Comparison of ENCODE assay signal across 20 cellular contexts in genomic region chrX:69123481-69123880, GRCh38. TPM values are rescaled to one million over a fixed set of nuclear protein-coding genes. Genes with fewer than 3 reads are reported as not detected.
A peak's percentile ranks its signal among the peaks of the same experiment; 100 is the strongest.
DNase-seq lines count a peak whose midpoint lies in the region; ATAC-seq, FAIRE-seq and TF ChIP-seq lines count a peak whose summit lies in the region.
"Had no signal": no experiment of that assay in that cellular context is flagged by ENCODE, and none has a peak within 500 bp of the region (broad histone marks: within the 10 kb centered on the region; RNA-seq: fewer than 3 reads in every experiment).

No MANE protein-coding gene starts in this region.

- H3K4me1 Mint-ChIP-seq in astrocyte (ENCODE audit: low read depth, unreplicated experiment) = peaks cover 5% of the 10 kb centered on the region
- H3K4me1 Mint-ChIP-seq: CD14-positive monocyte had no signal

- CTCF ChIA-PET in AG04450 (lab: Charles Lee) = interaction anchor here (0.9 to 1.3 kb wide), 3 partner anchors 10 to 295 kb away, joined by 3 read pairs; no protein-coding TSS in a partner anchor

- H3K4me1 ChIP-seq in astrocyte (ENCODE audit: insufficient read depth, low read length) (peaks cover 5% of the 10 kb centered on the region), mesendoderm (ENCODE audit: control insufficient read depth, low read depth, low read length) (no peaks in the 10 kb centered on the region), smooth muscle cell (ENCODE audit: low read depth) (no peaks in the 10 kb centered on the region)

- no peaks in the 10 kb centered on the region for H3K9me3 ChIP-seq in AG04450 (ENCODE audit: control insufficient read depth, insufficient read depth, low read length)
- H3K9me3 ChIP-seq in astrocyte (ENCODE audit: insufficient read depth, low read depth, low read length) = no peaks in the 10 kb centered on the region
- no peaks in the 10 kb centered on the region for H3K9me3 ChIP-seq in smooth muscle cell (replicated peaks; ENCODE audit: low read depth)

- no peak overlapping the region for H2AK5ac ChIP-seq in mesendoderm (ENCODE audit: low read length)

- no peak overlapping the region for H2BK15ac ChIP-seq in mesendoderm (replicated peaks; ENCODE audit: low read depth)

- H3K79me2 ChIP-seq in astrocyte (ENCODE audit: insufficient read depth, low read length) (no peaks in the 10 kb centered on the region), mesendoderm (ENCODE audit: control insufficient read depth, insufficient read depth, low read length) (no peaks in the 10 kb centered on the region), smooth muscle cell (ENCODE audit: low read depth) (no peaks in the 10 kb centered on the region)

- no peak overlapping the region for H4K5ac ChIP-seq in mesendoderm (ENCODE audit: low read length)

- no peak for TF ChIP-seq CTCF in AG04450 (IDR thresholded peaks at IDR 0.05; ENCODE audit: low read depth, low read length)
- TF ChIP-seq CTCF in astrocyte (IDR thresholded peaks at IDR 0.05; ENCODE audit: insufficient read depth, low read depth, low read length) = no peak
- no peak for TF ChIP-seq CTCF in smooth muscle cell (IDR thresholded peaks at IDR 0.05; ENCODE audit: borderline replicate concordance, insufficient read depth, poor library complexity, severe bottlenecking)

- ATAC-seq in GM21723 (IDR thresholded peaks at IDR 0.05; ENCODE audit: unreplicated experiment) = no peak
- ATAC-seq: CD8-positive, alpha-beta T cell; HepG2 had no signal

- H3K36me3 Mint-ChIP-seq in astrocyte (ENCODE audit: low read depth, unreplicated experiment) = no peaks in the 10 kb centered on the region
- H3K36me3 Mint-ChIP-seq: CD14-positive monocyte; CD8-positive, alpha-beta T cell had no signal

- H3K27ac ChIP-seq in AG04450 (ENCODE audit: low read depth, low read length) (peak overlapping the region; percentile 39), astrocyte (ENCODE audit: low read depth, low read length) (peak overlapping the region; percentile 33), mesendoderm (ENCODE audit: low read depth, low read length) (no peak overlapping the region), smooth muscle cell (ENCODE audit: low read depth) (no peak overlapping the region)

- no peak overlapping the region for H3K4me3 ChIP-seq in AG04450 (ENCODE audit: low read depth, low read length)
- no peak overlapping the region for H3K4me3 ChIP-seq in astrocyte (ENCODE audit: insufficient read depth, low read depth, low read length)
- no peak overlapping the region for H3K4me3 ChIP-seq in mesendoderm (ENCODE audit: low read length)
- no peak overlapping the region for H3K4me3 ChIP-seq in smooth muscle cell

- no peaks in the 10 kb centered on the region for H3K9me3 Mint-ChIP-seq in astrocyte (ENCODE audit: unreplicated experiment)
- H3K9me3 Mint-ChIP-seq: CD14-positive monocyte; CD8-positive, alpha-beta T cell; HFFc6 had no signal

- POLR2A ChIA-PET in AG04450 (lab: Yijun Ruan, JAX) = interaction anchor here (1.1 kb wide), 1 partner anchor 14 kb away, joined by 3 read pairs; no protein-coding TSS in a partner anchor

- H3K9ac ChIP-seq in astrocyte (ENCODE audit: low read length) (no peak overlapping the region), mesendoderm (ENCODE audit: low read length) (no peak overlapping the region), smooth muscle cell (ENCODE audit: low read depth) (no peak overlapping the region)

- H3K4me3 Mint-ChIP-seq in astrocyte (ENCODE audit: unreplicated experiment) = no peak overlapping the region
- H3K4me3 Mint-ChIP-seq: CD14-positive monocyte; CD8-positive, alpha-beta T cell; HFFc6 had no signal

- H3K27me3 ChIP-seq in AG04450 (ENCODE audit: control insufficient read depth, insufficient read depth, low read length) (no peaks in the 10 kb centered on the region), astrocyte (ENCODE audit: insufficient read depth, low read length) (no peaks in the 10 kb centered on the region), mesendoderm (ENCODE audit: insufficient read depth, low read length, poor library complexity) (no peaks in the 10 kb centered on the region), smooth muscle cell (ENCODE audit: low read depth) (no peaks in the 10 kb centered on the region)

- FAIRE-seq in astrocyte (lab: Jason Lieb, UNC) = no peak
- no peak for FAIRE-seq in frontal cortex (lab: Jason Lieb, UNC)
- FAIRE-seq: A204.1, D721Med, G401.6, GM12891, HepG2, HTR-8/SVneo had no signal

- no peak overlapping the region for H2BK120ac ChIP-seq in mesendoderm (ENCODE audit: low read depth, low read length)

- H4K20me1 ChIP-seq in astrocyte (ENCODE audit: insufficient read depth, low read length) (no peaks in the 10 kb centered on the region), smooth muscle cell (ENCODE audit: low read depth) (no peaks in the 10 kb centered on the region)

- H3K79me1 ChIP-seq in mesendoderm (ENCODE audit: low read length) = no peaks in the 10 kb centered on the region

- H4K8ac ChIP-seq in mesendoderm (ENCODE audit: low read depth, low read length) = no peak overlapping the region

- no peak overlapping the region for H3K4ac ChIP-seq in mesendoderm (ENCODE audit: low read depth, low read length)

- no peak overlapping the region for H3K18ac ChIP-seq in mesendoderm (ENCODE audit: low read length)

- no peaks in the 10 kb centered on the region for H3F3A ChIP-seq in smooth muscle cell (ENCODE audit: low read depth)

- H3K56ac ChIP-seq in mesendoderm (ENCODE audit: low read length) = peak overlapping the region; percentile 15

- WGBS in mesendoderm (ENCODE audit: extremely low coverage, insufficient coverage, low lambda C conversion rate) = no CpG with 5 or more reads among the region's 8 CpGs
- 88% methylated on average over 8 of the region's 8 CpGs for WGBS in smooth muscle cell (ENCODE audit: low lambda C conversion rate)

- H3K27ac Mint-ChIP-seq in astrocyte (ENCODE audit: unreplicated experiment) = no peak overlapping the region
- H3K27ac Mint-ChIP-seq: CD14-positive monocyte; CD8-positive, alpha-beta T cell had no signal

- H3K23ac ChIP-seq in mesendoderm (ENCODE audit: low read length) = no peak overlapping the region

- H3K4me2 ChIP-seq in astrocyte (ENCODE audit: low read length) = peak overlapping the region; percentile 67
- no peak overlapping the region for H3K4me2 ChIP-seq in mesendoderm (ENCODE audit: low read length)
- peak overlapping the region; percentile 28 for H3K4me2 ChIP-seq in smooth muscle cell

- peaks cover 7% of the 10 kb centered on the region for H3K27me3 Mint-ChIP-seq in astrocyte (ENCODE audit: low read depth, unreplicated experiment)

- DNase-seq in AG04450 (ENCODE audit: low read depth, low spot score) (no peak), astrocyte (ENCODE audit: low read depth) (no peak), mesendoderm (no peak), smooth muscle cell (lab: John Stamatoyannopoulos, UW; ENCODE audit: unreplicated experiment) (no peak), frontal cortex (ENCODE audit: low spot score in 2 of 2) (no peak)
- no peak for DNase-seq in activated CD4-positive, alpha-beta T cell treated with anti-CD3 and anti-CD28 coated beads, Interleukin-2, amount 50 U/mL, for 1 hour
- DNase-seq: CD8-positive, alpha-beta T cell; COR-L47; DMS153; DMS79 treated with DMSO at 0.1 percent for 48 hours; HCEC 1CT had no signal

- H2AFZ ChIP-seq in astrocyte (ENCODE audit: low read depth, low read length) = peak overlapping the region; percentile 41
- no peak overlapping the region for H2AFZ ChIP-seq in smooth muscle cell (ENCODE audit: low read depth)

- H3K36me3 ChIP-seq in astrocyte (ENCODE audit: insufficient read depth, low read length) (no peaks in the 10 kb centered on the region), mesendoderm (ENCODE audit: control insufficient read depth, insufficient read depth, low read length) (no peaks in the 10 kb centered on the region), smooth muscle cell (ENCODE audit: low read depth) (no peaks in the 10 kb centered on the region)

- no peak overlapping the region for H2BK5ac ChIP-seq in mesendoderm (ENCODE audit: low read length)

RNA-seq across cellular contexts. Expression of gene PJA1, which starts 41.8 kb away (rescaled TPM):
- polyA plus RNA-seq in AG04450 (2011; rRNA removed) (25.7 and 30.7 TPM in 2 replicates), smooth muscle cell (47.5 and 53.4 TPM in 2 replicates)
- polyA minus RNA-seq in AG04450 (2011; rRNA and poly(A)+ RNA removed) = 29.3 and 32.8 TPM in 2 replicates
- total RNA-seq in astrocyte (26.9 and 28.9 TPM in 2 replicates), smooth muscle cell (30.6 and 59.1 TPM in 2 replicates), frontal cortex (146 TPM)
- polyA plus RNA-seq in mesendoderm (2013, experiment 1 of 2) = 40.2 TPM
- polyA plus RNA-seq in mesendoderm (2013, experiment 2 of 2) = 43.1 TPM

Comparison
In these comparisons a context has a peak if more than half of its experiments do, and no peak if none do; other contexts are left out.
1. H3K27ac ChIP-seq: peak in AG04450 (single experiment) and astrocyte (single experiment); none in mesendoderm (single experiment) and smooth muscle cell (single experiment).